In genomic region chrX:18490816-18491215, GRCh38 we compare ENCODE assay signal across 2 cellular contexts.
TF ChIP-seq lines count a peak whose summit lies in the region.

No MANE protein-coding gene starts in this region.

TF ChIP-seq in IMR-90, 13 proteins besides CTCF, POLR2A, EP300 and RAD21:
- TF ChIP-seq MAZ (IDR thresholded peaks at IDR 0.05; ENCODE audit: borderline replicate concordance, low read depth, low read length) (no peak), SMC3 (IDR thresholded peaks at IDR 0.05; ENCODE audit: low read depth, low read length) (no peak), CEBPB (IDR thresholded peaks at IDR 0.05; ENCODE audit: low read depth, low read length) (no peak), RCOR1 (IDR thresholded peaks at IDR 0.05; ENCODE audit: insufficient replicate concordance, low read length) (no peak), BHLHE40 (IDR thresholded peaks at IDR 0.05; ENCODE audit: low read depth, low read length) (no peak), CHD1 (IDR thresholded peaks at IDR 0.05; ENCODE audit: low read depth, low read length) (no peak), ELK1 (IDR thresholded peaks at IDR 0.05; ENCODE audit: borderline replicate concordance, low read depth, low read length) (no peak), MXI1 (IDR thresholded peaks at IDR 0.05; ENCODE audit: borderline replicate concordance, low read depth, low read length) (no peak), MAFK (IDR thresholded peaks at IDR 0.05; ENCODE audit: low read depth, low read length) (no peak)

TF ChIP-seq in H1, 55 proteins besides CTCF, POLR2A, EP300 and RAD21:
- no peak for TF ChIP-seq POLR2AphosphoS5 (IDR thresholded peaks at IDR 0.05; ENCODE audit: low read depth, low read length)
- no peak for TF ChIP-seq CHD7 (IDR thresholded peaks at IDR 0.05; ENCODE audit: insufficient replicate concordance, low read length)
- no peak for TF ChIP-seq CHD1 (IDR thresholded peaks at IDR 0.05; ENCODE audit: low read depth, low read length)
- TF ChIP-seq TAF1 (IDR thresholded peaks at IDR 0.05; ENCODE audit: low read depth, low read length), result no peak
TF ChIP-seq in H1: peak in this region for 0.
